In the genomic region with DNA sequence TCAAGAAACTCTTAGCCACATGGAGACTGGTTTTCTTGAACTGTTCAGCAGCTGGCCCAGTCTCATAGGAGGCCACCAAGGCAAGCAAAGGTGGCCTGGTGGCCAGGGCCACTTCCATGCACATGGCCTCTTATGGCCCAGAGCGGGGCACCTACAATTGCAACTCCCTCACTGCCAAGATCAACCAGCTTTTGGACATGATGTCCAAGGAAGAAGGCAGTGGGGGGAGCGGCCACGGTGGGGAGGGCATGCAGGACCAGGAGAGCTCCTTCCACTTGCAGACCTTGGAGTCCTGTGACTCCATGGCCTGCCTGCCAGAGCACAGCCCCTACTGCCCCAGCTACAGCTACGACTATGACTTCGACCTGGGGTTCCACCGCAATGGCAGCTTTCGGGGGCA, we compare ENCODE assay signal across 22 cellular contexts.
"Had no signal": no experiment of that assay in that cellular context is flagged by ENCODE, and none has a peak within 500 bp of the region (broad histone marks: within the 10 kb centered on the region; RNA-seq: fewer than 3 reads in every experiment).

No MANE protein-coding gene starts in this region.

- H3K4me1 Mint-ChIP-seq: endodermal cell had no signal

- ATAC-seq: effector memory CD8-positive, alpha-beta T cell; foreskin keratinocyte; gastroesophageal sphincter; heart left ventricle; left cardiac atrium; left lung; left ventricle myocardium superior had no signal

- H3K4me3 Mint-ChIP-seq: dendritic cell treated with granulocyte-macrophage colony-stimulating factor and Interleukin-4, amounts not matched to agents 40 ng/mL and 50 ng/mL, for 4 days; effector memory CD8-positive, alpha-beta T cell; endodermal cell; immature natural killer cell had no signal

- H3K27ac ChIP-seq: colonic mucosa, epithelial cell of prostate, esophagus muscularis mucosa, foreskin keratinocyte, gastroesophageal sphincter, heart left ventricle, hepatocyte, left lung, lower lobe of right lung had no signal

- H3K4me3 ChIP-seq: colonic mucosa, esophagus muscularis mucosa, gastroesophageal sphincter, heart left ventricle, hepatocyte, left lung, lower lobe of right lung had no signal

- H3K27ac Mint-ChIP-seq: dendritic cell treated with granulocyte-macrophage colony-stimulating factor and Interleukin-4, amounts not matched to agents 40 ng/mL and 50 ng/mL, for 4 days; effector memory CD8-positive, alpha-beta T cell; endodermal cell; immature natural killer cell had no signal

- H3K36me3 ChIP-seq: colonic mucosa, esophagus muscularis mucosa, gastroesophageal sphincter, heart left ventricle, left lung, lower lobe of right lung had no signal

- DNase-seq: colonic mucosa; cortex of kidney; effector CD8-positive, alpha-beta T cell; effector memory CD8-positive, alpha-beta T cell; endodermal cell; erythroblast; foreskin keratinocyte; heart left ventricle; hypothalamus; immature natural killer cell; islet precursor cell; left cardiac atrium; left lung; left ventricle myocardium superior; mesendoderm; midbrain had no signal

- H3K9me3 ChIP-seq: colonic mucosa, esophagus muscularis mucosa, gastroesophageal sphincter had no signal

- H3K4me2 ChIP-seq: hepatocyte had no signal

- H3K27me3 ChIP-seq: colonic mucosa, esophagus muscularis mucosa, foreskin keratinocyte, gastroesophageal sphincter, heart left ventricle, hepatocyte, left lung had no signal

- H3K27me3 Mint-ChIP-seq: dendritic cell treated with granulocyte-macrophage colony-stimulating factor and Interleukin-4, amounts not matched to agents 40 ng/mL and 50 ng/mL, for 4 days; effector memory CD8-positive, alpha-beta T cell had no signal

- H2AFZ ChIP-seq: hepatocyte had no signal

- H3K4me1 ChIP-seq: colonic mucosa, esophagus muscularis mucosa, foreskin keratinocyte, gastroesophageal sphincter, heart left ventricle, left lung, lower lobe of right lung had no signal

- H3K36me3 Mint-ChIP-seq: immature natural killer cell had no signal
